9 cellular contexts compared by ENCODE assay signal in the genomic region with DNA sequence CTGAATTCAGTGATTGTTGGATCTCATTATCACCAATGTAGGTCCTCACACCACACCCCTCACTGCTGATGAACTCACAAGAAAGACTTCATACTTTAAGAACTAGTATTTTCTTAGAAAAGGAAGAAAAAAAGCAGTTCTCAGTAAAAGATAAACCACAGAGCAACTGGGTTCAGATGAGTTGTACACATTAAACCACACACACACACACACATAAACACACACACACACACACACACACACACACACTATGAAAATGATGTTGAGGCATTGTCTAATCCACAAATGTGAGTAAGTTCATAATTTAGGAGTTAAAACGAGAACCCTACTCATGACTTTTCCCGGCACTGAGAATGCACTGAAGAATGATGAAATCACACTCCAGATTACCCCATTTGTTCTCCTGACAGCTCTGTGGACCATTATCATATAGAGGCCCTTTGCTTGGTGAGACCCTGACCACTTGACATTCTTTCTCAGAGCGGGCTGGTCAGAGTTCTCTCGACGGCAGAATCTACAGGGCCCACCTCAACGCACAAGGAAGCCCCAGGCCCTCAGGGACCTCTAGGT.
DNase-seq lines count a peak whose midpoint lies in the region; ATAC-seq and TF ChIP-seq lines count a peak whose summit lies in the region.
"Had no signal": no experiment of that assay in that cellular context is flagged by ENCODE, and none has a peak within 500 bp of the region (broad histone marks: within the 10 kb centered on the region; RNA-seq: fewer than 3 reads in every experiment).

No MANE protein-coding gene starts in this region.

- H3K4me3 Mint-ChIP-seq in activated CD4-positive, alpha-beta memory T cell treated with anti-CD3 and anti-CD28 coated beads, Interleukin-2, amount 10 ng/mL, durations not matched to agents 7 days and 5 days, result peak overlapping the region; percentile 58

- H3K4me3 ChIP-seq in BLaER1, result no peak overlapping the region
- no peak overlapping the region for H3K4me3 ChIP-seq in GM23248
- H3K4me3 ChIP-seq in esophagus squamous epithelium, result no peak overlapping the region
- H3K4me3 ChIP-seq: colonic mucosa had no signal

- no peaks in the 10 kb centered on the region for H3K27me3 Mint-ChIP-seq in activated CD4-positive, alpha-beta memory T cell treated with anti-CD3 and anti-CD28 coated beads, Interleukin-2, amount 10 ng/mL, durations not matched to agents 7 days and 5 days

- intact Hi-C loops in left colon (cut with DNase I, micrococcal nuclease), result no loop called here
- intact Hi-C loops in esophagus squamous epithelium (cut with DNase I), result no loop called here
- intact Hi-C loops in posterior vena cava (cut with DNase I), result no loop called here

- H3K36me3 Mint-ChIP-seq in activated CD4-positive, alpha-beta memory T cell treated with anti-CD3 and anti-CD28 coated beads, Interleukin-2, amount 10 ng/mL, durations not matched to agents 7 days and 5 days (ENCODE audit: low read depth), result peaks cover 68% of the 10 kb centered on the region

- H4K20me1 ChIP-seq in BLaER1 (peaks cover 29% of the 10 kb centered on the region; the same call in 1 of the 2 replicates), GM23248 (ENCODE audit: insufficient read depth) (no peaks in the 10 kb centered on the region)

- no peak overlapping the region for H2AFZ ChIP-seq in GM23248

- no peak for TF ChIP-seq CTCF in esophagus squamous epithelium (IDR thresholded peaks at IDR 0.05)

- peak overlapping the region; percentile 94 for H3K27ac Mint-ChIP-seq in activated CD4-positive, alpha-beta memory T cell treated with anti-CD3 and anti-CD28 coated beads, Interleukin-2, amount 10 ng/mL, durations not matched to agents 7 days and 5 days

- CTCF ChIA-PET in activated CD4-positive, alpha-beta memory T cell treated with anti-CD3 and anti-CD28 coated beads, Interleukin-2, amount 10 ng/mL, durations not matched to agents 7 days and 5 days (lab: Charles Lee), result interaction anchor here (1.3 to 2.4 kb wide), 4 partner anchors 8 to 105 kb away, joined by 4 to 16 read pairs (median 5); no protein-coding TSS in a partner anchor

- DNase-seq in GM23248, result peak; percentile 17
- DNase-seq in activated CD4-positive, alpha-beta memory T cell treated with anti-CD3 and anti-CD28 coated beads, Interleukin-2, amount 10 ng/mL, durations not matched to agents 7 days and 5 days, result peak; percentile 49
- no peak for DNase-seq in left colon
- no peak for DNase-seq in esophagus squamous epithelium (lab: John Stamatoyannopoulos, UW)
- no peak for DNase-seq in posterior vena cava (ENCODE audit: low spot score)
- DNase-seq in NCI-H82 treated with DMSO at 0.1 percent for 48 hours (lab: John Stamatoyannopoulos, UW; ENCODE audit: unreplicated experiment), result no peak
- DNase-seq: colonic mucosa had no signal

- H3K9ac ChIP-seq in BLaER1 (no peak overlapping the region), GM23248 (no peak overlapping the region)

- H3K79me2 ChIP-seq in GM23248 (ENCODE audit: insufficient read depth), result no peaks in the 10 kb centered on the region

- WGBS in GM23248 (ENCODE audit: low coverage in 1 of 2, low lambda C conversion rate in 2 of 2, missing lambda C conversion rate in 2 of 2), 2 experiments, result 79 to 80% methylated on average over 6 of the region's 6 CpGs
- 42 to 47% methylated on average over 3 to 6 of the region's 6 CpGs for WGBS in esophagus squamous epithelium, 2 donors

- H3K4me2 ChIP-seq in BLaER1 (no peak overlapping the region), GM23248 (ENCODE audit: unreplicated experiment) (no peak overlapping the region)

- in situ Hi-C loops in GM23248 (cut with MboI), result no loop called here

- ATAC-seq in left colon (peak; percentile 26), HG03378 (IDR thresholded peaks at IDR 0.05; ENCODE audit: unreplicated experiment) (no peak)

- H3F3A ChIP-seq in GM23248 (ENCODE audit: insufficient read depth), result no peaks in the 10 kb centered on the region

- no peaks in the 10 kb centered on the region for H3K9me3 ChIP-seq in BLaER1
- no peaks in the 10 kb centered on the region for H3K9me3 ChIP-seq in GM23248 (ENCODE audit: low read depth)
- H3K9me3 ChIP-seq in esophagus squamous epithelium, result no peaks in the 10 kb centered on the region
- H3K9me3 ChIP-seq: colonic mucosa had no signal

- H3K4me1 Mint-ChIP-seq in activated CD4-positive, alpha-beta memory T cell treated with anti-CD3 and anti-CD28 coated beads, Interleukin-2, amount 10 ng/mL, durations not matched to agents 7 days and 5 days, result peaks cover 94% of the 10 kb centered on the region

- H3K27me3 ChIP-seq in BLaER1 (no peaks in the 10 kb centered on the region), GM23248 (replicated peaks; ENCODE audit: insufficient read depth) (no peaks in the 10 kb centered on the region), esophagus squamous epithelium (no peaks in the 10 kb centered on the region)
- H3K27me3 ChIP-seq: colonic mucosa had no signal

- H3K36me3 ChIP-seq in BLaER1 (peaks cover 51% of the 10 kb centered on the region), GM23248 (ENCODE audit: low read depth) (no peaks in the 10 kb centered on the region), esophagus squamous epithelium (no peaks in the 10 kb centered on the region)
- H3K36me3 ChIP-seq: colonic mucosa had no signal

- peaks cover 44% of the 10 kb centered on the region for H3K4me1 ChIP-seq in BLaER1
- H3K4me1 ChIP-seq in GM23248 (ENCODE audit: insufficient read depth), result no peaks in the 10 kb centered on the region
- peaks cover 0 to 11% (median 0%) of the 10 kb centered on the region in 3 donors for H3K4me1 ChIP-seq in esophagus squamous epithelium

- H3K27ac ChIP-seq in BLaER1 (peak overlapping the region; percentile 33; the same call in 1 of the 2 replicates), GM23248 (no peak overlapping the region), esophagus squamous epithelium (peak overlapping the region in 1 of 4 donors; percentile 42)
- H3K27ac ChIP-seq: colonic mucosa had no signal

- H3K9me3 Mint-ChIP-seq in activated CD4-positive, alpha-beta memory T cell treated with anti-CD3 and anti-CD28 coated beads, Interleukin-2, amount 10 ng/mL, durations not matched to agents 7 days and 5 days, result no peaks in the 10 kb centered on the region

- POLR2A ChIA-PET in activated CD4-positive, alpha-beta memory T cell treated with anti-CD3 and anti-CD28 coated beads, Interleukin-2, amount 10 ng/mL, durations not matched to agents 7 days and 5 days (lab: Charles Lee), result interaction anchor here (0.8 to 2.3 kb wide), 14 partner anchors 9 to 104 kb away, joined by 3 to 25 read pairs (median 10); no protein-coding TSS in a partner anchor

- H3K9me2 ChIP-seq in GM23248 (ENCODE audit: insufficient read depth), result no peaks in the 10 kb centered on the region

- no peak for TF ChIP-seq POLR2A in esophagus squamous epithelium (IDR thresholded peaks at IDR 0.05)

Comparison
In these comparisons a context has a peak if more than half of its experiments do, and no peak if none do; other contexts are left out.
1. DNase-seq: peak in GM23248 (single experiment) and activated CD4-positive, alpha-beta memory T cell treated with anti-CD3 and anti-CD28 coated beads, Interleukin-2, amount 10 ng/mL, durations not matched to agents 7 days and 5 days (single experiment); none in left colon (0 of 2), esophagus squamous epithelium (single experiment), posterior vena cava (single experiment) and NCI-H82 treated with DMSO at 0.1 percent for 48 hours (single experiment).